In the genomic region with DNA sequence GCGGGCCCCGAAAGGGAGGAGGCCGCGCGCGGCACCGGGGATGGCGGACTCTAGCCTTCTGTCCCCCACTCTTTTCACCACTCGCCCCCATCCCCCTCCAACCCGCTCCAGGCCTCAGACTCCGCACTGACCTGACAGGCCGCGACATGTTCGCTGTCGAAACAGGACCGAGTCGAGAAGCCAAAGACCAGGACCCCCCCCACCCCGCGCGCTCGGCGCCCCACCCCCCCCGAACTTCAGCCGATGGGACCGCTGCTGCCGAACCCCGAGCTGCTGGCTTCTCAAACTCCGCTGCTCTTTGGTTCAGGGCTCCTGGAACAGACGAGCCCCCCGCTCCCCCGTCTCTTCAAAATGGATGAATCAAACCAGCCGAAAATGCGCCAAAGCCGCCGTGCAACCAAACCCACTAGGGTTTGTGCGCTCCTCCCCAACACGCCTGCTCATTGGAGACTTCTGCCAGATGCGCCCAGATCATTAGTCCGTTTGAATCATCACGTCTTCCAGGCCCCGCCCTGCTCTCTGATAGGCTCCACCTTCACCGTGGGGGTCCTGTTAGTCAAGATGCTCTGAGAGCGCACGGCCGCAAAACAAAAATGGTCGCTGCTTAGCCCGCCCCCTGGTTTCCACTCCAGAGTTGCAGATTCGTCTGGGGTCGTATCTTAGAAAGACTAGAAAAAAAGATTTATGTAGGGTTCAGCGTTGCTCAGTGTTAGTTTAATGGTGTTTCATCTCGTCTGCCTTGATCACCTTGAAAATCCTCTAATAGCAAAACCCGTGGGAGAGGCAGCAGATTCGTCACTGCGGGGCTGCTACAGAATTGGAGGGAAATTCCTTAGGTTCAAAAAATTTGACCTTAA, we compare ENCODE assay signal across 1 cellular context.
TF ChIP-seq lines count a peak whose summit lies in the region.

Gene NUCKS1, minus strand, starts transcription at position 357 of the 857 bp plus-strand sequence. Its CDS starts 209 bp downstream, at position 148.

TF ChIP-seq in GM23338, 12 proteins besides CTCF, POLR2A, EP300 and RAD21 (continued from another document):
- TF ChIP-seq ZNF462 (CRISPR knock-in tag; IDR thresholded peaks at IDR 0.05) (no peak), POLR2AphosphoS5 (IDR thresholded peaks at IDR 0.05; ENCODE audit: low read depth) (peak; percentile 65), ZNF114 (CRISPR knock-in tag; IDR thresholded peaks at IDR 0.05) (no peak)
